8 cellular contexts compared by ENCODE assay signal in the genomic region with DNA sequence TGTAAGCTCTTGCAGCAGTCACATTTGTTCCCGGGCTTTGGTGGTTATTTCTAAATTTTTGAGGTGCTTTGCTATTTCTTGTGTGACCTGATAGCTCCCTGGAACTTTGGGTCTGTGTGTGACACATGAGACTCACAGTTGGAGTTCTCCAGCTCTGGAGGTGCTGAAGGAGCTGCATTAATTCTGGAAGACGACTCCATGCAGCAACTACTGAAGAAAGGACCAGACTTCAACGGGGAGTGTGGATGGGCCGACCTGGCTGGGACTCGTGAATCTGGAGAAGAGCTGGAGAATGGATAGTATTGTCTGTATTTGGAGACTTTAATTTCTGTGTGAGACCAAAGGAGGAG. TPM values are rescaled to one million over a fixed set of nuclear protein-coding genes. Genes with fewer than 3 reads are reported as not detected.
DNase-seq lines count a peak whose midpoint lies in the region; ATAC-seq and TF ChIP-seq lines count a peak whose summit lies in the region.

No MANE protein-coding gene starts in this region.

- no peaks in the 10 kb centered on the region for H3K27me3 ChIP-seq in gastrocnemius medialis

- peaks cover 35 to 48% of the 10 kb centered on the region in 2 donors for H3K4me1 ChIP-seq in gastrocnemius medialis

- TF ChIP-seq CTCF in GM12865 (IDR thresholded peaks at IDR 0.05; ENCODE audit: insufficient read depth, low read depth, low read length, missing control alignments) (no peak), WI38 (IDR thresholded peaks at IDR 0.05; ENCODE audit: low read depth, low read length) (no peak), foreskin fibroblast (IDR thresholded peaks at IDR 0.05; ENCODE audit: low read depth, low read length) (no peak), gastrocnemius medialis (IDR thresholded peaks at IDR 0.05 in 4 of 5, conservative IDR thresholded peaks at IDR 0.05 in 1 of 5) (no peak)

- intact Hi-C loops in gastrocnemius medialis (cut with DNase I; ENCODE audit: low total_unique reads), result loop anchor here (5.0 kb wide), 2 partner anchors 65 to 140 kb away; a partner anchor contains a TSS

- in situ Hi-C loops in gastrocnemius medialis (cut with MboI; ENCODE audit: low sequenced_read_pairs in 4 of 4), result no loop called here

- peak overlapping the region; percentile 91 to 98 (median 94) for H3K27ac ChIP-seq in gastrocnemius medialis

- ATAC-seq in gastrocnemius medialis, result no peak
- ATAC-seq in GM19463 (IDR thresholded peaks at IDR 0.05; ENCODE audit: unreplicated experiment), result no peak

- DNase-seq in GM12865 (ENCODE audit: low read depth) (no peak), foreskin fibroblast (peak in 1 of 2 donors; percentile 32), gastrocnemius medialis (no peak), NCI-H345 (lab: John Stamatoyannopoulos, UW) (no peak), NCI-H128 (lab: John Stamatoyannopoulos, UW; ENCODE audit: unreplicated experiment) (no peak), SHP77 (lab: John Stamatoyannopoulos, UW) (no peak)

- TF ChIP-seq POLR2A in gastrocnemius medialis (IDR thresholded peaks at IDR 0.05), result no peak

- H3K9me3 ChIP-seq in gastrocnemius medialis, result no peaks in the 10 kb centered on the region

- H3K4me3 ChIP-seq in GM12865 (ENCODE audit: low read depth, low read length) (peak overlapping the region; percentile 89), WI38 (ENCODE audit: low read depth, low read length) (peak overlapping the region; percentile 89), foreskin fibroblast (ENCODE audit: low read depth in 1 of 2, low read length in 2 of 2) (peak overlapping the region; percentile 98 to 99), gastrocnemius medialis (peak overlapping the region; percentile 75 to 99 (median 86))

- H3K36me3 ChIP-seq in gastrocnemius medialis, result peaks cover 0 to 17% of the 10 kb centered on the region in 2 donors

RNA-seq across cellular contexts. Expression of a gene that starts 1.5 kb away (rescaled TPM):
- total RNA-seq in gastrocnemius medialis, result 100 to 1,000 TPM; 180 to 281 (median 206) TPM

RNA-seq across cellular contexts. Expression of a gene that starts 51.7 kb away (rescaled TPM):
- 1 to 10 TPM in 1 of 4 donors, not detected in 3; 1.2 TPM for total RNA-seq in gastrocnemius medialis
